ENCODE assay signal across 12 cellular contexts in the genomic region with DNA sequence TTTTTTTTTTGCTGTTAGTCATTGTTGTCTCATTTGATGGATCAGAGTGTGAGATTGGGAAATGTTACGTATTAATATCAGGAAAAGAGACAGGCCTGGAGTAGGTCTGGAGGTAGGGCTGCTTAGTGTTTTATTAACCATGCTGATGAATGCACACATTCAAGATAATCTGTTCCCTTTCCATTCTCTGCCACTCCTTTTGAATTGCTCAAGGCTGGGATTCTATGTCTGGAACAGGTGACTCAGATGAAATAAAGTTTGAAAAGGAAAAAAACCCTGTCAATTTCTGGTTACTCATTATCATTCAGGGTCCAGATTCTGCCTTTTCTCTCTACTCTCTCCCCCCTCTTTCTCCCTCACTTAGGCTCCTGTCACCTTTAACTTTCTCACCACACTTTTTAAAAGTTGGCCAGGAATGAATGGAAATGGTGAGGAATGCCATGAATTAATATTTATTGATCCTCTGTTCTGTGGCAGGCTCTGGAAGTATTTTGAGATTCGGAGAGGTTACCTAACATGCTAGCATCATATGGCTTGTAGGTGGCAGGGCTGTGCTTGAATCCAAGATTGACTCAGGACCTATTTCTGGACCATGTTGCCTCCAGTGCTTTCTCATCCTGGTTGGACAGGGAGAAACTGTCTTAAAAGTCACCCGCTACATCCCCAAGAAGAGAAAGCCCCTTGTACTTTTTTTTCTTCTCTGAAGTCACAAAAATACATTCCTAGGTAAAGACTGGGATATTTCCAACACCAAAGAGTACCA. TPM values are rescaled to one million over a fixed set of nuclear protein-coding genes. Genes with fewer than 3 reads are reported as not detected.
A peak's percentile ranks its signal among the peaks of the same experiment; 100 is the strongest.
DNase-seq lines count a peak whose midpoint lies in the region; ATAC-seq and FAIRE-seq lines count a peak whose summit lies in the region.
"Had no signal": no experiment of that assay in that cellular context is flagged by ENCODE, and none has a peak within 500 bp of the region (broad histone marks: within the 10 kb centered on the region; RNA-seq: fewer than 3 reads in every experiment).

No MANE protein-coding gene starts in this region.

- peaks cover 1% of the 10 kb centered on the region for H3K36me3 Mint-ChIP-seq in activated CD4-positive, alpha-beta T cell treated with anti-CD3 and anti-CD28 coated beads for 36 hours (ENCODE audit: low read depth)
- H3K36me3 Mint-ChIP-seq in activated T-helper 17 cell treated with anti-CD3 and anti-CD28 coated beads, Interleukin-2, amount 50 U/mL, for 72 hours (ENCODE audit: low read depth), result no peaks in the 10 kb centered on the region

- peak overlapping the region; percentile 69 for H3K27ac Mint-ChIP-seq in activated CD4-positive, alpha-beta T cell treated with anti-CD3 and anti-CD28 coated beads for 36 hours
- H3K27ac Mint-ChIP-seq in activated T-helper 17 cell treated with anti-CD3 and anti-CD28 coated beads, Interleukin-2, amount 50 U/mL, for 72 hours, result peak overlapping the region; percentile 83

- no peaks in the 10 kb centered on the region for H3K27me3 Mint-ChIP-seq in activated CD4-positive, alpha-beta T cell treated with anti-CD3 and anti-CD28 coated beads for 36 hours
- no peaks in the 10 kb centered on the region for H3K27me3 Mint-ChIP-seq in activated T-helper 17 cell treated with anti-CD3 and anti-CD28 coated beads, Interleukin-2, amount 50 U/mL, for 72 hours

- ATAC-seq in activated CD4-positive, alpha-beta T cell treated with anti-CD3 and anti-CD28 coated beads for 36 hours, result no peak
- ATAC-seq in activated T-helper 17 cell treated with anti-CD3 and anti-CD28 coated beads, Interleukin-2, amount 50 U/mL, for 72 hours (replicated peaks), result peak; percentile 13
- no peak for ATAC-seq in HG03439 (IDR thresholded peaks at IDR 0.05; ENCODE audit: unreplicated experiment)
- no peak for ATAC-seq in HG03159 (IDR thresholded peaks at IDR 0.05; ENCODE audit: unreplicated experiment)
- ATAC-seq in HG03025 (IDR thresholded peaks at IDR 0.05; ENCODE audit: low FRiP score, unreplicated experiment), result no peak
- ATAC-seq: Panc1 had no signal

- H3K4me3 Mint-ChIP-seq in activated CD4-positive, alpha-beta T cell treated with anti-CD3 and anti-CD28 coated beads for 36 hours, result peak overlapping the region; percentile 22
- H3K4me3 Mint-ChIP-seq in activated T-helper 17 cell treated with anti-CD3 and anti-CD28 coated beads, Interleukin-2, amount 50 U/mL, for 72 hours, result peak overlapping the region; percentile 56

- intact Hi-C loops in activated CD4-positive, alpha-beta T cell treated with anti-CD3 and anti-CD28 coated beads for 36 hours (cut with DNase I, micrococcal nuclease), result loop anchor here (1.0 to 10.0 kb wide), 8 partner anchors 18 to 627 kb away; a partner anchor contains a TSS

- H3K4me1 Mint-ChIP-seq in activated CD4-positive, alpha-beta T cell treated with anti-CD3 and anti-CD28 coated beads for 36 hours, result peaks cover 85% of the 10 kb centered on the region
- H3K4me1 Mint-ChIP-seq in activated T-helper 17 cell treated with anti-CD3 and anti-CD28 coated beads, Interleukin-2, amount 50 U/mL, for 72 hours, result peaks cover 59% of the 10 kb centered on the region

- H3K4me3 ChIP-seq in small intestine (ENCODE audit: low read depth in 1 of 2, low read length in 2 of 2), result no peak overlapping the region
- H3K4me3 ChIP-seq: tibial artery had no signal

- FAIRE-seq in small intestine (lab: Jason Lieb, UNC), result no peak

- DNase-seq in activated CD4-positive, alpha-beta T cell treated with anti-CD3 and anti-CD28 coated beads for 36 hours, result no peak
- DNase-seq in activated CD4-positive, alpha-beta T cell treated with anti-CD3 and anti-CD28 coated beads, Interleukin-2, amount 50 U/mL, for 48 hours, result no peak
- DNase-seq in iris pigment epithelial cell (ENCODE audit: low read depth) (peak; percentile 65), small intestine (peak; percentile 82)
- DNase-seq: DMS79, tibial artery had no signal

- POLR2A ChIA-PET in activated CD4-positive, alpha-beta T cell treated with anti-CD3 and anti-CD28 coated beads for 36 hours (lab: Charles Lee), result interaction anchor here (0.5 to 1.6 kb wide), 9 partner anchors 8 to 55 kb away, joined by 3 to 7 read pairs (median 4); no protein-coding TSS in a partner anchor

- H3K27me3 ChIP-seq in small intestine (ENCODE audit: control insufficient read depth in 2 of 2, insufficient read depth in 2 of 2, low read length in 2 of 2), result no peaks in the 10 kb centered on the region
- H3K27me3 ChIP-seq: tibial artery had no signal

- peak overlapping the region in 1 of 2 donors; percentile 18 for H3K27ac ChIP-seq in small intestine (ENCODE audit: low read depth in 1 of 2, low read length in 1 of 2)
- H3K27ac ChIP-seq: 22Rv1 had no signal

- CTCF ChIA-PET in activated CD4-positive, alpha-beta T cell treated with anti-CD3 and anti-CD28 coated beads for 36 hours (lab: Charles Lee), result interaction anchor here (0.6 to 1.7 kb wide), 7 partner anchors 12 to 283 kb away, joined by 3 to 6 read pairs (median 3); no protein-coding TSS in a partner anchor

- H3K36me3 ChIP-seq in small intestine (ENCODE audit: control insufficient read depth in 2 of 2, insufficient read depth in 2 of 2, low read length in 2 of 2), result no peaks in the 10 kb centered on the region
- H3K36me3 ChIP-seq: tibial artery had no signal

- no peaks in the 10 kb centered on the region for H3K9me3 Mint-ChIP-seq in activated CD4-positive, alpha-beta T cell treated with anti-CD3 and anti-CD28 coated beads for 36 hours (ENCODE audit: low read depth)
- no peaks in the 10 kb centered on the region for H3K9me3 Mint-ChIP-seq in activated T-helper 17 cell treated with anti-CD3 and anti-CD28 coated beads, Interleukin-2, amount 50 U/mL, for 72 hours

- H3K9me3 ChIP-seq in small intestine (ENCODE audit: control insufficient read depth, low read depth), result no peaks in the 10 kb centered on the region
- H3K9me3 ChIP-seq: tibial artery had no signal

- WGBS in small intestine, 3 donors, result 51 to 74% (median 68%) methylated on average over 3 of the region's 3 CpGs

- H3K4me1 ChIP-seq in small intestine (ENCODE audit: control insufficient read depth in 2 of 2, insufficient read depth in 1 of 2, low read depth in 1 of 2, low read length in 1 of 2), result peaks cover 7 to 28% of the 10 kb centered on the region in 2 donors

RNA-seq across cellular contexts. Expression of a gene that starts 40.2 kb away (rescaled TPM):
- 10 to 100 TPM; 62.3 to 70.2 TPM for total RNA-seq in activated CD4-positive, alpha-beta T cell treated with anti-CD3 and anti-CD28 coated beads for 36 hours
- 10 to 100 TPM; 26.4 to 54.9 TPM for total RNA-seq in activated T-helper 17 cell treated with anti-CD3 and anti-CD28 coated beads, Interleukin-2, amount 50 U/mL, for 72 hours
- polyA plus RNA-seq in small intestine, result 10 to 100 TPM in 1 of 3 donors, 1 to 10 TPM in 2; 8.5 to 18.1 (median 9.5) TPM

Comparison
In these comparisons a context has a peak if more than half of its experiments do, and no peak if none do; other contexts are left out.
1. DNase-seq: peak in iris pigment epithelial cell (single experiment) and small intestine (single experiment); none in activated CD4-positive, alpha-beta T cell treated with anti-CD3 and anti-CD28 coated beads for 36 hours (single experiment) and activated CD4-positive, alpha-beta T cell treated with anti-CD3 and anti-CD28 coated beads, Interleukin-2, amount 50 U/mL, for 48 hours (0 of 2).